ENCODE assay signal across 10 cellular contexts in genomic region chr19:40279761-40280607, GRCh38. TPM values are rescaled to one million over a fixed set of nuclear protein-coding genes. Genes with fewer than 3 reads are reported as not detected.
DNase-seq lines count a peak whose midpoint lies in the region; ATAC-seq and TF ChIP-seq lines count a peak whose summit lies in the region.
"Had no signal": no experiment of that assay in that cellular context is flagged by ENCODE, and none has a peak within 500 bp of the region (broad histone marks: within the 10 kb centered on the region; RNA-seq: fewer than 3 reads in every experiment).

No MANE protein-coding gene starts in this region.

- 68 to 90% methylated on average over 3 to 16 of the region's 17 CpGs for WGBS in body of pancreas, 2 donors

- H3K9me3 ChIP-seq in osteoblast (ENCODE audit: low read depth, low read length) (no peaks in the 10 kb centered on the region), body of pancreas (no peaks in the 10 kb centered on the region)

- no peaks in the 10 kb centered on the region for H3K27me3 ChIP-seq in osteoblast (ENCODE audit: insufficient read depth, low read length)
- H3K27me3 ChIP-seq in body of pancreas, result no peaks in the 10 kb centered on the region

- H3K4me1 ChIP-seq in osteoblast (ENCODE audit: insufficient read depth, low read length) (peaks cover 39% of the 10 kb centered on the region), body of pancreas (peaks cover 83% of the 10 kb centered on the region)

- H3K27ac ChIP-seq in coronary artery, result peak overlapping the region; percentile 26 to 60
- H3K27ac ChIP-seq in osteoblast (ENCODE audit: low read depth, low read length), result peak overlapping the region; percentile 51
- peak overlapping the region in 1 of 4 donors; percentile 21 for H3K27ac ChIP-seq in body of pancreas
- H3K27ac ChIP-seq: HL-60 had no signal

- TF ChIP-seq POLR2A in body of pancreas (IDR thresholded peaks at IDR 0.05), result no peak

- H3K4me3 ChIP-seq in coronary artery (no peak overlapping the region), osteoblast (ENCODE audit: insufficient read depth, low read length) (no peak overlapping the region), body of pancreas (no peak overlapping the region)

- DNase-seq in CD1c-positive myeloid dendritic cell (ENCODE audit: extremely low spot score) (peak; percentile 43), KBM-7 (peak; percentile 49), coronary artery (ENCODE audit: low spot score) (no peak), osteoblast (ENCODE audit: insufficient read length, low spot score, missing footprints) (no peak), COLO829 (ENCODE audit: low spot score) (no peak), body of pancreas (no peak)

- ATAC-seq in body of pancreas, result no peak
- no peak for ATAC-seq in HG03159 (IDR thresholded peaks at IDR 0.05; ENCODE audit: unreplicated experiment)
- ATAC-seq in HG02610 (IDR thresholded peaks at IDR 0.05; ENCODE audit: unreplicated experiment), result no peak

- H3K79me2 ChIP-seq in osteoblast (ENCODE audit: insufficient read depth, low read length), result peaks cover 96% of the 10 kb centered on the region

- peaks cover 12% of the 10 kb centered on the region for H3K36me3 ChIP-seq in osteoblast (ENCODE audit: insufficient read depth, low read length)
- no peaks in the 10 kb centered on the region for H3K36me3 ChIP-seq in body of pancreas (replicated peaks in 1 of 2; ENCODE audit: insufficient read depth in 1 of 2, low read depth in 2 of 2)

- H2AFZ ChIP-seq in osteoblast (ENCODE audit: low read length), result no peak overlapping the region

- H4K20me1 ChIP-seq in osteoblast (ENCODE audit: insufficient read depth, low read length), result peaks cover 62% of the 10 kb centered on the region

- H3K4me2 ChIP-seq in osteoblast (ENCODE audit: insufficient read depth, low read length), result no peak overlapping the region

- TF ChIP-seq CTCF in coronary artery (IDR thresholded peaks at IDR 0.05) (no peak), osteoblast (IDR thresholded peaks at IDR 0.05; ENCODE audit: extremely low read depth, low read depth, low read length) (no peak), body of pancreas (IDR thresholded peaks at IDR 0.05) (no peak)

- intact Hi-C loops in body of pancreas (cut with DNase I), result no loop called here

- in situ Hi-C loops in KBM-7 (cut with MboI; ENCODE audit: low pct_unique_long_range_greater_than_20kb, low sequenced_read_pairs), result no loop called here

RNA-seq across cellular contexts. Expression of gene AKT2, which starts 5.2 kb away (rescaled TPM):
- total RNA-seq in osteoblast (115 and 118 TPM in 2 replicates), body of pancreas (10 to 100 TPM; 46.2 to 96.2 TPM)

RNA-seq across cellular contexts. Expression of gene CCNP, which starts 53.5 kb away (rescaled TPM):
- total RNA-seq in osteoblast (0.29 TPM in 1 of 2 replicates, not detected in the other), body of pancreas (not detected)
- total RNA-seq: dermis microvascular lymphatic vessel endothelial cell had no signal

Comparison
In these comparisons a context has a peak if more than half of its experiments do, and no peak if none do; other contexts are left out.
1. DNase-seq: peak in CD1c-positive myeloid dendritic cell (single experiment) and KBM-7 (single experiment); none in coronary artery (single experiment), osteoblast (single experiment), COLO829 (single experiment) and body of pancreas (0 of 4).